In the genomic region with DNA sequence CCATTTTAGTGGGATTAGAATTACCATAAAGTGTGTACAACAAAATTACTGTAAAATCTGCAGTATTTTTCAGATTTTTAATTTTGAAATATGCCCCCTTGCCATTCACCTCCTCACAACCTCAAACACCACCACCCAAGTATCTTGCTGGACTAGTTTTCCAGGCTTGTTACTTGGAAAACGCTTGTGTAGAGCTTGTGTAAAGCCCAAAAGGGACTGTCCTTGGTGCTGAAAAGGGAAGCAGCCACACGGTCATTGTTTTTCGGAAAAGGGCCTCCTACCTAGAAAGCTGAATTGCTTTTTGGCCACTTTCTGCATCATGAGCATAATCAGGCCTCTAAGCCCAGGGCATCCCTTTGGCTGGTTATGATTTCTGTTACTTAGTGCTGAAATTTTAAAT, we compare ENCODE assay signal across 2 cellular contexts.
A peak's percentile ranks its signal among the peaks of the same experiment; 100 is the strongest.
TF ChIP-seq lines count a peak whose summit lies in the region.

No MANE protein-coding gene starts in this region.

TF ChIP-seq in SK-N-SH, 30 proteins besides CTCF, POLR2A, EP300 and RAD21:
- TF ChIP-seq, protein P1, sequence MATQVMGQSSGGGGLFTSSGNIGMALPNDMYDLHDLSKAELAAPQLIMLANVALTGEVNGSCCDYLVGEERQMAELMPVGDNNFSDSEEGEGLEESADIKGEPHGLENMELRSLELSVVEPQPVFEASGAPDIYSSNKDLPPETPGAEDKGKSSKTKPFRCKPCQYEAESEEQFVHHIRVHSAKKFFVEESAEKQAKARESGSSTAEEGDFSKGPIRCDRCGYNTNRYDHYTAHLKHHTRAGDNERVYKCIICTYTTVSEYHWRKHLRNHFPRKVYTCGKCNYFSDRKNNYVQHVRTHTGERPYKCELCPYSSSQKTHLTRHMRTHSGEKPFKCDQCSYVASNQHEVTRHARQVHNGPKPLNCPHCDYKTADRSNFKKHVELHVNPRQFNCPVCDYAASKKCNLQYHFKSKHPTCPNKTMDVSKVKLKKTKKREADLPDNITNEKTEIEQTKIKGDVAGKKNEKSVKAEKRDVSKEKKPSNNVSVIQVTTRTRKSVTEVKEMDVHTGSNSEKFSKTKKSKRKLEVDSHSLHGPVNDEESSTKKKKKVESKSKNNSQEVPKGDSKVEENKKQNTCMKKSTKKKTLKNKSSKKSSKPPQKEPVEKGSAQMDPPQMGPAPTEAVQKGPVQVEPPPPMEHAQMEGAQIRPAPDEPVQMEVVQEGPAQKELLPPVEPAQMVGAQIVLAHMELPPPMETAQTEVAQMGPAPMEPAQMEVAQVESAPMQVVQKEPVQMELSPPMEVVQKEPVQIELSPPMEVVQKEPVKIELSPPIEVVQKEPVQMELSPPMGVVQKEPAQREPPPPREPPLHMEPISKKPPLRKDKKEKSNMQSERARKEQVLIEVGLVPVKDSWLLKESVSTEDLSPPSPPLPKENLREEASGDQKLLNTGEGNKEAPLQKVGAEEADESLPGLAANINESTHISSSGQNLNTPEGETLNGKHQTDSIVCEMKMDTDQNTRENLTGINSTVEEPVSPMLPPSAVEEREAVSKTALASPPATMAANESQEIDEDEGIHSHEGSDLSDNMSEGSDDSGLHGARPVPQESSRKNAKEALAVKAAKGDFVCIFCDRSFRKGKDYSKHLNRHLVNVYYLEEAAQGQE (IDR thresholded peaks at IDR 0.05; ENCODE audit: low read depth, low read length): peak; percentile 91
- TF ChIP-seq RCOR1 (IDR thresholded peaks at IDR 0.05; ENCODE audit: low read length) (no peak), RXRA (IDR thresholded peaks at IDR 0.05; ENCODE audit: borderline replicate concordance, low read depth) (no peak), RFX5 (IDR thresholded peaks at IDR 0.05; ENCODE audit: low read length) (no peak), POLR2AphosphoS5 (IDR thresholded peaks at IDR 0.05; ENCODE audit: low read depth, low read length) (no peak), ELF1 (IDR thresholded peaks at IDR 0.05) (no peak), JUND (IDR thresholded peaks at IDR 0.05) (no peak)
- TF ChIP-seq, protein P2, sequence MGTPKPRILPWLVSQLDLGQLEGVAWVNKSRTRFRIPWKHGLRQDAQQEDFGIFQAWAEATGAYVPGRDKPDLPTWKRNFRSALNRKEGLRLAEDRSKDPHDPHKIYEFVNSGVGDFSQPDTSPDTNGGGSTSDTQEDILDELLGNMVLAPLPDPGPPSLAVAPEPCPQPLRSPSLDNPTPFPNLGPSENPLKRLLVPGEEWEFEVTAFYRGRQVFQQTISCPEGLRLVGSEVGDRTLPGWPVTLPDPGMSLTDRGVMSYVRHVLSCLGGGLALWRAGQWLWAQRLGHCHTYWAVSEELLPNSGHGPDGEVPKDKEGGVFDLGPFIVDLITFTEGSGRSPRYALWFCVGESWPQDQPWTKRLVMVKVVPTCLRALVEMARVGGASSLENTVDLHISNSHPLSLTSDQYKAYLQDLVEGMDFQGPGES (IDR thresholded peaks at IDR 0.05; ENCODE audit: low read depth, low read length): no peak
TF ChIP-seq in SK-N-SH: peak in this region for 1.

TF ChIP-seq in SK-N-SH treated with all-trans-retinoic acid at 6 μM for 48 hours, 23 proteins besides CTCF, POLR2A, EP300 and RAD21 (continued from another document):
- TF ChIP-seq, protein P3, sequence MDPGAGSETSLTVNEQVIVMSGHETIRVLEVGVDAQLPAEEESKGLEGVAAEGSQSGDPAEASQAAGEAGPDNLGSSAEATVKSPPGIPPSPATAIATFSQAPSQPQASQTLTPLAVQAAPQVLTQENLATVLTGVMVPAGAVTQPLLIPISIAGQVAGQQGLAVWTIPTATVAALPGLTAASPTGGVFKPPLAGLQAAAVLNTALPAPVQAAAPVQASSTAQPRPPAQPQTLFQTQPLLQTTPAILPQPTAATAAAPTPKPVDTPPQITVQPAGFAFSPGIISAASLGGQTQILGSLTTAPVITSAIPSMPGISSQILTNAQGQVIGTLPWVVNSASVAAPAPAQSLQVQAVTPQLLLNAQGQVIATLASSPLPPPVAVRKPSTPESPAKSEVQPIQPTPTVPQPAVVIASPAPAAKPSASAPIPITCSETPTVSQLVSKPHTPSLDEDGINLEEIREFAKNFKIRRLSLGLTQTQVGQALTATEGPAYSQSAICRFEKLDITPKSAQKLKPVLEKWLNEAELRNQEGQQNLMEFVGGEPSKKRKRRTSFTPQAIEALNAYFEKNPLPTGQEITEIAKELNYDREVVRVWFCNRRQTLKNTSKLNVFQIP (CRISPR knock-in tag; IDR thresholded peaks at IDR 0.05; ENCODE audit: borderline replicate concordance, low read depth): no peak
- TF ChIP-seq ZFP30 (CRISPR knock-in tag; IDR thresholded peaks at IDR 0.05): no peak
- TF ChIP-seq BACH2 (CRISPR knock-in tag; IDR thresholded peaks at IDR 0.05; ENCODE audit: borderline replicate concordance): no peak
- TF ChIP-seq, protein P4, sequence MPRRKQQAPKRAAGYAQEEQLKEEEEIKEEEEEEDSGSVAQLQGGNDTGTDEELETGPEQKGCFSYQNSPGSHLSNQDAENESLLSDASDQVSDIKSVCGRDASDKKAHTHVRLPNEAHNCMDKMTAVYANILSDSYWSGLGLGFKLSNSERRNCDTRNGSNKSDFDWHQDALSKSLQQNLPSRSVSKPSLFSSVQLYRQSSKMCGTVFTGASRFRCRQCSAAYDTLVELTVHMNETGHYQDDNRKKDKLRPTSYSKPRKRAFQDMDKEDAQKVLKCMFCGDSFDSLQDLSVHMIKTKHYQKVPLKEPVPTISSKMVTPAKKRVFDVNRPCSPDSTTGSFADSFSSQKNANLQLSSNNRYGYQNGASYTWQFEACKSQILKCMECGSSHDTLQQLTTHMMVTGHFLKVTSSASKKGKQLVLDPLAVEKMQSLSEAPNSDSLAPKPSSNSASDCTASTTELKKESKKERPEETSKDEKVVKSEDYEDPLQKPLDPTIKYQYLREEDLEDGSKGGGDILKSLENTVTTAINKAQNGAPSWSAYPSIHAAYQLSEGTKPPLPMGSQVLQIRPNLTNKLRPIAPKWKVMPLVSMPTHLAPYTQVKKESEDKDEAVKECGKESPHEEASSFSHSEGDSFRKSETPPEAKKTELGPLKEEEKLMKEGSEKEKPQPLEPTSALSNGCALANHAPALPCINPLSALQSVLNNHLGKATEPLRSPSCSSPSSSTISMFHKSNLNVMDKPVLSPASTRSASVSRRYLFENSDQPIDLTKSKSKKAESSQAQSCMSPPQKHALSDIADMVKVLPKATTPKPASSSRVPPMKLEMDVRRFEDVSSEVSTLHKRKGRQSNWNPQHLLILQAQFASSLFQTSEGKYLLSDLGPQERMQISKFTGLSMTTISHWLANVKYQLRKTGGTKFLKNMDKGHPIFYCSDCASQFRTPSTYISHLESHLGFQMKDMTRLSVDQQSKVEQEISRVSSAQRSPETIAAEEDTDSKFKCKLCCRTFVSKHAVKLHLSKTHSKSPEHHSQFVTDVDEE (CRISPR knock-in tag; IDR thresholded peaks at IDR 0.05): no peak
- TF ChIP-seq ESRRG (CRISPR knock-in tag; IDR thresholded peaks at IDR 0.05): no peak
- no peak for TF ChIP-seq ZNF8 (CRISPR knock-in tag; IDR thresholded peaks at IDR 0.05)
- no peak for TF ChIP-seq OSR1 (CRISPR knock-in tag; IDR thresholded peaks at IDR 0.05)
- TF ChIP-seq, protein P5, sequence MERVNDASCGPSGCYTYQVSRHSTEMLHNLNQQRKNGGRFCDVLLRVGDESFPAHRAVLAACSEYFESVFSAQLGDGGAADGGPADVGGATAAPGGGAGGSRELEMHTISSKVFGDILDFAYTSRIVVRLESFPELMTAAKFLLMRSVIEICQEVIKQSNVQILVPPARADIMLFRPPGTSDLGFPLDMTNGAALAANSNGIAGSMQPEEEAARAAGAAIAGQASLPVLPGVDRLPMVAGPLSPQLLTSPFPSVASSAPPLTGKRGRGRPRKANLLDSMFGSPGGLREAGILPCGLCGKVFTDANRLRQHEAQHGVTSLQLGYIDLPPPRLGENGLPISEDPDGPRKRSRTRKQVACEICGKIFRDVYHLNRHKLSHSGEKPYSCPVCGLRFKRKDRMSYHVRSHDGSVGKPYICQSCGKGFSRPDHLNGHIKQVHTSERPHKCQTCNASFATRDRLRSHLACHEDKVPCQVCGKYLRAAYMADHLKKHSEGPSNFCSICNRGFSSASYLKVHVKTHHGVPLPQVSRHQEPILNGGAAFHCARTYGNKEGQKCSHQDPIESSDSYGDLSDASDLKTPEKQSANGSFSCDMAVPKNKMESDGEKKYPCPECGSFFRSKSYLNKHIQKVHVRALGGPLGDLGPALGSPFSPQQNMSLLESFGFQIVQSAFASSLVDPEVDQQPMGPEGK (CRISPR knock-in tag; IDR thresholded peaks at IDR 0.05; ENCODE audit: borderline replicate concordance): no peak
- TF ChIP-seq ARNTL (CRISPR knock-in tag; IDR thresholded peaks at IDR 0.05; ENCODE audit: borderline replicate concordance, low read depth): no peak
- no peak for TF ChIP-seq TCF4 (CRISPR knock-in tag; IDR thresholded peaks at IDR 0.05; ENCODE audit: borderline replicate concordance)
- no peak for TF ChIP-seq TOX (CRISPR knock-in tag; IDR thresholded peaks at IDR 0.05; ENCODE audit: borderline replicate concordance)
- no peak for TF ChIP-seq ZNF565 (CRISPR knock-in tag; conservative IDR thresholded peaks at IDR 0.05; ENCODE audit: low read depth)
